10 cellular contexts compared by ENCODE assay signal in the genomic region with DNA sequence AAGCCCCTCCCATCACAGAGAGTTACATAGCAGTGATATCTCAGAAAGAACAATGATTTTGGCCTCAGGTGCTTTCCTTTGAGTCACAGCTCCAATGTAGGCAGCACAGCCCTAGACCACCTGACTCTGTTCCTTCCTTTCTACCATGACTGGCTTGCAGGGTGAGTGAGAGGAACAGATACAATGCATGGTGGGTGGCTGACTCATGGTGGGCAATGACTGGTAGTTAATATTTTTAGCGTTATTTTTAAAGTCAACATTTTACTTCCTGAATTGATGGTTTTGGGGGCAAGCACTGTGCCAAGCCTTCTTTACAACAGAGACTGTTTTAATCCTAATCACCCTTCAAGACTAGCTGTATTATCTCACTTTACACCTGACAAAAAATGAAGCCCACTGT. TPM values are rescaled to one million over a fixed set of nuclear protein-coding genes. Genes with fewer than 3 reads are reported as not detected.
DNase-seq lines count a peak whose midpoint lies in the region; ATAC-seq and TF ChIP-seq lines count a peak whose summit lies in the region.
"Had no signal": no experiment of that assay in that cellular context is flagged by ENCODE, and none has a peak within 500 bp of the region (broad histone marks: within the 10 kb centered on the region; RNA-seq: fewer than 3 reads in every experiment).

No MANE protein-coding gene starts in this region.

- CTCF ChIA-PET in PC-9 (lab: Charles Lee): no interaction called here

- H3K4me2 ChIP-seq in PC-9: peak overlapping the region; percentile 3; the same call in 1 of the 2 replicates

- H3K27ac Mint-ChIP-seq in naive B cell: no peak overlapping the region

- no peaks in the 10 kb centered on the region for H3K36me3 Mint-ChIP-seq in naive B cell

- H3K79me2 ChIP-seq in PC-9 (ENCODE audit: low read depth): 0 out of 2 replicates have a peak, but pooled peaks cover 3% of the 10 kb centered on the region

- no peaks in the 10 kb centered on the region; the same call in 1 of the 2 replicates for H3F3A ChIP-seq in PC-9 (ENCODE audit: insufficient read depth, low read depth)

- peaks cover 27% of the 10 kb centered on the region for H3K4me1 ChIP-seq in PC-9 (replicated peaks; ENCODE audit: insufficient read depth)

- TF ChIP-seq POLR2A in GM18505 (IDR thresholded peaks at IDR 0.05; ENCODE audit: borderline replicate concordance, extremely low read depth, insufficient read depth, insufficient read length): no peak

- POLR2A ChIA-PET in PC-9 (lab: Charles Lee; ENCODE audit: unreplicated experiment): interaction anchor here (0.7 kb wide), 1 partner anchor 24 kb away, joined by 3 read pairs; no protein-coding TSS in a partner anchor

- no peaks in the 10 kb centered on the region for H3K9me2 ChIP-seq in PC-9 (ENCODE audit: insufficient read depth)

- no TSS peak for BruUV-seq in PC-9 (replicated peaks; lab: Mats Ljungman, UMichigan)

- no peaks in the 10 kb centered on the region for H4K20me1 ChIP-seq in PC-9 (ENCODE audit: insufficient read depth)

- peaks cover 5 to 22% (median 17%) of the 10 kb centered on the region in 3 donors for H3K4me1 Mint-ChIP-seq in naive B cell

- intact Hi-C loops in PC-9 (cut with micrococcal nuclease; ENCODE audit: unreplicated experiment): loop anchor here (5.0 to 10.0 kb wide), 2 partner anchors 133 to 396 kb away; no protein-coding TSS in a partner anchor

- peaks cover 38 to 48% (median 41%) of the 10 kb centered on the region in 3 donors for H3K27me3 Mint-ChIP-seq in naive B cell

- peak overlapping the region in 3 of 8 donors; percentile 27 to 67 (median 59) for H3K4me3 Mint-ChIP-seq in naive B cell

- H3K9me3 ChIP-seq in PC-9 (ENCODE audit: insufficient read depth, low read depth): no peaks in the 10 kb centered on the region

- H3K36me3 ChIP-seq in PC-9 (ENCODE audit: low read depth): no peaks in the 10 kb centered on the region

- no peaks in the 10 kb centered on the region for H3K27me3 ChIP-seq in PC-9 (ENCODE audit: insufficient read depth, low read depth)

- H3K9me3 Mint-ChIP-seq in naive B cell: peaks cover 0 to 4% (median 0%) of the 10 kb centered on the region in 7 donors

- no peak overlapping the region for H3K27ac ChIP-seq in PC-9

- no peak overlapping the region for H3K4me3 ChIP-seq in PC-9

- no peak overlapping the region for H2AFZ ChIP-seq in PC-9

- ATAC-seq in GM18505 (IDR thresholded peaks at IDR 0.05; ENCODE audit: unreplicated experiment) (peak; percentile 57), HG02798 (IDR thresholded peaks at IDR 0.05; ENCODE audit: poor library complexity, unreplicated experiment) (peak; percentile 40), naive B cell (ENCODE audit: low read depth in 2 of 2) (peak; percentile 21 to 24)

- DNase-seq in PC-9 (peak; percentile 28 to 51), naive B cell (no peak), cerebellar cortex (ENCODE audit: low spot score) (no peak), COR-L47 (lab: John Stamatoyannopoulos, UW) (no peak)
- DNase-seq in activated effector memory CD4-positive, alpha-beta T cell treated with Interleukin-2 at 50 U/mL for 16 hours: no peak
- DNase-seq in activated CD4-positive, CD25-positive, alpha-beta regulatory T cell (lab: John Stamatoyannopoulos, UW): no peak
- DNase-seq: NCI-H187 treated with DMSO at 0.1 percent for 48 hours; stimulated activated CD4-positive, alpha-beta T cell treated with anti-CD3 and anti-CD28 coated beads, Interleukin-4, amount 100 ng/mL, for 4 hours had no signal

- no peak for TF ChIP-seq CTCF in PC-9 (conservative IDR thresholded peaks at IDR 0.05)

RNA-seq across cellular contexts. Expression of a gene that starts 32.8 kb away (rescaled TPM):
- 5.4 and 6.6 TPM in 2 replicates for total RNA-seq in PC-9 (2021)
- polyA plus RNA-seq in naive B cell (ENCODE audit: low read depth in 6 of 6): 1 to 10 TPM in 1 of 6 donors, under 1 TPM in 3, not detected in 2; 0.18 to 1.2 (median 0.31) TPM

Comparison
In these comparisons a context has a peak if more than half of its experiments do, and no peak if none do; other contexts are left out.
1. DNase-seq: peak in PC-9 (2 of 2); none in naive B cell (single experiment), activated effector memory CD4-positive, alpha-beta T cell treated with Interleukin-2 at 50 U/mL for 16 hours (single experiment), cerebellar cortex (single experiment), activated CD4-positive, CD25-positive, alpha-beta regulatory T cell (0 of 4) and COR-L47 (single experiment).
2. Peak in every context shown above with its lines, with median percentiles within 50 percentile points of each other: ATAC-seq.